ENCODE assay signal across 10 cellular contexts in the genomic region with DNA sequence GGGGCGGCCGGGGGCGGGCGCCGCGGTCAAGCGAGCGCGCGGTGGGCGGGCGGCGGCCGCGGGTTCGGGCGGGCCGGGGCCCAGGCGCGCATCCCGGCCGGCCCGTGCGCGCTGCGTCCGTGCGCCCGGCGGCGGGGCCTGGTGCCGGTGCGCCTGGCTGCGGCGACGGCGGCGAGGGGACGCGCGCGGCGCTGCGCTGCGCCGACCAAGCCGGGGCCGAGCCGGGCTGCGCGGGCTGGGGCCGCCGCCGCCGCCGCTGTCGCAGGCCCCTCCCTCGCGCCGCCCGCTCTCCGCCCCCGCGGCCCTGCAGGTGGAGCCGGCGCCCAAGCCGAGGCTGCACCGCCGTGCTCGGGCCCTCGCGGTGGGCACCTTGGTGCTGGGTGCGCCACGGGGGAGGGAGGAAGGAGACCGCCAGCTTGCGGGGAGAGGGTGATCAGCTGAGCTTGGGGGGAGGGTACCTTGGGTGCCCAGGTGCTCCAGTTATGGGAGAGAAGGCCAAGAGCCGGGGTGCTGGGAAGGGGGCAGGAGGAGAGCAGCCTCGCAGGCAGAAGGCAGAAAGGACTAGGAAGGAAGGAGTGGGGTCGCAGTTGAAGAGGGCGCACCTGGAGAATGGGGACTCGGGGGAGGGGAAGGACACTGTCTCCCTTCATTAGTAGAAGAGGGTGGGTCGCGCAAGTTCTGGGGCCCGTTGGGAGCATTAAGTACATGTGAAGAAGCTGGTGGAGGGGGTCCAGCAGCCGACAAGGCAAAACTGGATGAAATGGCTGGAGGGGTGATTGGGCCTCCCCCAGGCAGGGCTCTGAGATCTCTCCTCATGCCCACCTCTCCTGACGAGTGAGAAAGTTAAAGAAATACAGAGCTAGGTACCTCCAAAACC. TPM values are rescaled to one million over a fixed set of nuclear protein-coding genes. Genes with fewer than 3 reads are reported as not detected.
A peak's percentile ranks its signal among the peaks of the same experiment; 100 is the strongest.
DNase-seq lines count a peak whose midpoint lies in the region; ATAC-seq, FAIRE-seq and TF ChIP-seq lines count a peak whose summit lies in the region.
"Had no signal": no experiment of that assay in that cellular context is flagged by ENCODE, and none has a peak within 500 bp of the region (broad histone marks: within the 10 kb centered on the region; RNA-seq: fewer than 3 reads in every experiment).

Gene PPP2R2C, minus strand, starts transcription at position 228 of the 877 bp plus-strand sequence. CDS start 385 bp downstream, outside the sequence.

- DNase-seq in GM10266 (ENCODE audit: extremely low spot score) (peak; percentile 43), NCI-H2171 treated with DMSO at 0.1 percent for 48 hours (lab: John Stamatoyannopoulos, UW) (peak; percentile 41), esophagus muscularis mucosa (ENCODE audit: extremely low spot score) (peak; percentile 68), osteocyte (ENCODE audit: extremely low spot score, unreplicated experiment) (peak; percentile 79), D721Med (ENCODE audit: insufficient read length, low spot score) (no peak), foreskin fibroblast (no peak), NCI-H1694 (lab: John Stamatoyannopoulos, UW) (no peak)
- DNase-seq: activated T-cell treated with anti-CD3 and anti-CD28 coated beads, Interleukin-2, amount 50 U/mL, for 4 hours had no signal

- no peak for TF ChIP-seq EP300 in esophagus muscularis mucosa (IDR thresholded peaks at IDR 0.05)

- H3K27ac ChIP-seq in esophagus muscularis mucosa (replicated peaks in 1 of 4) = no peak within 1 kb of the TSS

- H3K36me3 ChIP-seq in esophagus muscularis mucosa = no peaks in the 10 kb centered on the region

- intact Hi-C loops in esophagus muscularis mucosa (cut with DNase I) = no loop called here

- no peak within 1 kb of the TSS for H3K27ac Mint-ChIP-seq in osteocyte (ENCODE audit: unreplicated experiment)

- peaks cover 12 to 24% (median 23%) of the 10 kb centered on the region in 4 donors for H3K4me1 ChIP-seq in esophagus muscularis mucosa

- H3K9me3 Mint-ChIP-seq in osteocyte (ENCODE audit: unreplicated experiment) = no peaks in the 10 kb centered on the region
- H3K9me3 Mint-ChIP-seq: activated T-cell treated with anti-CD3 and anti-CD28 coated beads, Interleukin-2, amount 50 U/mL, for 4 hours had no signal

- no peaks in the 10 kb centered on the region for H3K9me3 ChIP-seq in esophagus muscularis mucosa

- H3K27me3 Mint-ChIP-seq in osteocyte (ENCODE audit: unreplicated experiment) = peaks cover 55% of the 10 kb centered on the region

- 11% methylated on average over 13 of the region's 86 CpGs for whole genome bisulfite sequencing in esophagus muscularis mucosa

- H3K36me3 Mint-ChIP-seq in osteocyte (ENCODE audit: unreplicated experiment) = no peaks in the 10 kb centered on the region

- peak within 1 kb of the TSS; percentile 33 to 60 (median 58) for H3K4me3 ChIP-seq in esophagus muscularis mucosa
- H3K4me3 ChIP-seq in foreskin fibroblast (ENCODE audit: low read depth in 1 of 2, low read length in 2 of 2) = no peak within 1 kb of the TSS

- peaks cover 5% of the 10 kb centered on the region for H3K4me1 Mint-ChIP-seq in osteocyte (ENCODE audit: unreplicated experiment)

- ATAC-seq in GM21423 (IDR thresholded peaks at IDR 0.05; ENCODE audit: unreplicated experiment) = no peak

- no peak for TF ChIP-seq POLR2A in esophagus muscularis mucosa (IDR thresholded peaks at IDR 0.05; ENCODE audit: low read depth)

- FAIRE-seq in D721Med (lab: Jason Lieb, UNC) = no peak
- FAIRE-seq: islet of Langerhans had no signal

- TF ChIP-seq CTCF in GM10266 (IDR thresholded peaks at IDR 0.05; ENCODE audit: control insufficient read depth, insufficient read depth, low read depth, missing control alignments) (no peak), esophagus muscularis mucosa (IDR thresholded peaks at IDR 0.05) (no peak), osteocyte (IDR thresholded peaks at IDR 0.05) (no peak), D721Med (IDR thresholded peaks at IDR 0.05; ENCODE audit: insufficient read depth, missing control alignments) (no peak), foreskin fibroblast (IDR thresholded peaks at IDR 0.05; ENCODE audit: low read depth, low read length) (no peak)

- H3K27me3 ChIP-seq in esophagus muscularis mucosa = peaks cover 0 to 94% (median 17%) of the 10 kb centered on the region in 4 donors

- peak within 1 kb of the TSS; percentile 44 for H3K4me3 Mint-ChIP-seq in osteocyte (ENCODE audit: unreplicated experiment)
- H3K4me3 Mint-ChIP-seq: activated T-cell treated with anti-CD3 and anti-CD28 coated beads, Interleukin-2, amount 50 U/mL, for 4 hours had no signal

RNA-seq across cellular contexts. Expression of gene PPP2R2C, which starts in this region (rescaled TPM):
- total RNA-seq in esophagus muscularis mucosa (1 to 10 TPM in 3 of 4 donors, under 1 TPM in 1; 0.50 to 2.7 (median 1.4) TPM), osteocyte (not detected in 2 replicates)
- total RNA-seq: activated T-cell treated with anti-CD3 and anti-CD28 coated beads, Interleukin-2, amount 50 U/mL, for 4 hours had no signal

Comparison
In these comparisons a context has a peak if more than half of its experiments do, and no peak if none do; other contexts are left out.
1. Peak in DNase-seq in osteocyte; RNA of the gene not detected or under 1 TPM.
2. DNase-seq: peak in GM10266 (single experiment), NCI-H2171 treated with DMSO at 0.1 percent for 48 hours (single experiment) and esophagus muscularis mucosa (single experiment); none in D721Med (single experiment), foreskin fibroblast (0 of 2) and NCI-H1694 (single experiment).
3. H3K4me3 ChIP-seq: peak in esophagus muscularis mucosa (4 of 4); none in foreskin fibroblast (0 of 2).